8 cellular contexts compared by ENCODE assay signal in the genomic region with DNA sequence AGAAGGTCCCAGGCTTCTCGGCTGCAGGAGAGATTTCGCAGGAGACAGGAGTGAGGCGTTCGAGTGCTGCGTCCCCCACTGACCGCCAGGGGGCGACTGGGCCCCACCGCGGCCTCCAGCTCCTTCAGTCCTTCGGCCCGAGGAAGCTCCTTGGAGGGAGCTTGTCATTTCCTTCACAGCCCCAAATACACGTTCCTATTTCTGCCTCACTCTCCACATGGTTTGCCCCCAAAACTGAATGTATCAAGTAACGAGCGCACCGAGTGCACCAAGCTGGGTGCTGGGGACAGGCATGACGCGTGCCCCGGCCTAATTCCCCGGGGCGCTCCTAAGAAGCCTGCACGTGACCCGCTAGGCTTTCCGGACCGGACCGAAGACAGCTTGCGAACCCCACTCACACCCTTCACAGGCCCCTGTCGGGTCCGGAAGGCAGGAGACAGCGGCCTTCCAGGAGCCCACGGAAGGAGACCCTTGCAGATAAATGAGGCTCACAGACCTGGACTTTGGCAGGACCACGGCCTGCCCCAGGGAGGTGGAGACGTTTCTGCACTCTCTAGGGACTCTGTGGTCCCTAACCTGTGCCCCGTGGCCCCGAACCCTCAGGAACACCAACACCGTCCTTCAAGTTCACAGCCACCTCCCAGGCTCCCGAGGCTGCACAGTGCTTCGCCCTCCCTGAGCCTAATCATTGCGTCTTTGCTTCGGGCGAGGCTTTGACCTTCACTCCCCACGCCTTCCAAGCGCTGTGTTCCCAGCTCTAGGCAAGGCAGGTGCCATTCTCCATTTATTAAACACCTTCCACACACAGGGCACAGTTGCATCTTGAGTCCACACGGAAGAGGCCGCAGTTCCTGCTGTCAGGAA. TPM values are rescaled to one million over a fixed set of nuclear protein-coding genes. Genes with fewer than 3 reads are reported as not detected.
A peak's percentile ranks its signal among the peaks of the same experiment; 100 is the strongest.
DNase-seq lines count a peak whose midpoint lies in the region; ATAC-seq and TF ChIP-seq lines count a peak whose summit lies in the region.

No MANE protein-coding gene starts in this region.

- intact Hi-C loops in OCI-LY7 (cut with micrococcal nuclease; ENCODE audit: unreplicated experiment) (no loop called here), left cardiac atrium (cut with DNase I) (no loop called here), posterior vena cava (cut with DNase I) (no loop called here)

- H3K9me3 ChIP-seq in OCI-LY7 (ENCODE audit: low read length), result no peaks in the 10 kb centered on the region

- H4K20me1 ChIP-seq in OCI-LY7 (ENCODE audit: insufficient read depth, low read length), result no peaks in the 10 kb centered on the region

- no peaks in the 10 kb centered on the region for H3K4me1 ChIP-seq in OCI-LY7 (ENCODE audit: insufficient read depth, low read length, poor library complexity, severe bottlenecking)

- H3K36me3 ChIP-seq in OCI-LY7 (ENCODE audit: insufficient read depth, low read length), result no peaks in the 10 kb centered on the region

- no peak overlapping the region for H3K4me2 ChIP-seq in OCI-LY7 (ENCODE audit: low read length)

- CTCF ChIA-PET in OCI-LY7 (lab: Charles Lee; ENCODE audit: unreplicated experiment), result no interaction called here

- H2AFZ ChIP-seq in OCI-LY7 (ENCODE audit: low read length), result no peak overlapping the region

- no peaks in the 10 kb centered on the region for H3K9me2 ChIP-seq in OCI-LY7 (ENCODE audit: insufficient read depth, low read length)

- peak; percentile 86 for TF ChIP-seq CTCF in OCI-LY7 (conservative IDR thresholded peaks at IDR 0.05; ENCODE audit: low read length)

- no peak overlapping the region for H3K4me3 ChIP-seq in OCI-LY7 (ENCODE audit: low read depth, low read length, poor library complexity, severe bottlenecking)

- no peaks in the 10 kb centered on the region for H3K79me2 ChIP-seq in OCI-LY7 (ENCODE audit: insufficient read depth, low read depth, low read length)

- no peak overlapping the region for H3K27ac ChIP-seq in OCI-LY7 (ENCODE audit: low read depth, low read length, poor library complexity, severe bottlenecking)

- peak; percentile 2 for DNase-seq in DMS153 treated with DMSO at 0.1 percent for 48 hours (lab: John Stamatoyannopoulos, UW; ENCODE audit: unreplicated experiment)
- DNase-seq in DMS153 (lab: John Stamatoyannopoulos, UW), result no peak
- DNase-seq in OCI-LY7 (ENCODE audit: low spot score), result peak; percentile 51
- peak; percentile 45 for DNase-seq in activated naive CD4-positive, alpha-beta T cell treated with anti-CD3 and anti-CD28 coated beads, Interleukin-2, amount 50 U/mL, for 16 hours
- peak; percentile 62 for DNase-seq in left cardiac atrium
- DNase-seq in posterior vena cava (ENCODE audit: low spot score), result peak; percentile 87
- no peak for DNase-seq in NCI-H187 treated with DMSO at 0.1 percent for 48 hours (lab: John Stamatoyannopoulos, UW)

- peak; percentile 65 for ATAC-seq in HG02884 (IDR thresholded peaks at IDR 0.05; ENCODE audit: unreplicated experiment)
- peak; percentile 68 to 84 for ATAC-seq in left cardiac atrium

- no TSS peak for BruUV-seq in OCI-LY7 (replicated peaks; lab: Mats Ljungman, UMichigan)

- POLR2A ChIA-PET in OCI-LY7 (lab: Charles Lee), result interaction anchor here (1.0 kb wide), 1 partner anchor 13 kb away, joined by 4 read pairs; a partner anchor contains a TSS

RNA-seq across cellular contexts. Expression of a gene that starts 13.0 kb away (rescaled TPM):
- 47.2 and 48.2 TPM in 2 replicates for total RNA-seq in OCI-LY7 (2014; rRNA removed; shearing (Covaris generic))
- 50.9 and 53.0 TPM in 2 replicates for total RNA-seq in OCI-LY7 (2022)
- total RNA-seq in left cardiac atrium, result 10 to 100 TPM; 29.1 to 31.6 TPM
- total RNA-seq in posterior vena cava, result 10 to 100 TPM; 14.1 to 18.3 TPM

Comparison
In these comparisons a context has a peak if more than half of its experiments do, and no peak if none do; other contexts are left out.
1. DNase-seq: peak in DMS153 treated with DMSO at 0.1 percent for 48 hours (single experiment), OCI-LY7 (single experiment), activated naive CD4-positive, alpha-beta T cell treated with anti-CD3 and anti-CD28 coated beads, Interleukin-2, amount 50 U/mL, for 16 hours (single experiment), left cardiac atrium (single experiment) and posterior vena cava (single experiment); none in DMS153 (single experiment) and NCI-H187 treated with DMSO at 0.1 percent for 48 hours (single experiment).